Comparison of ENCODE assay signal across 20 cellular contexts in the genomic region with DNA sequence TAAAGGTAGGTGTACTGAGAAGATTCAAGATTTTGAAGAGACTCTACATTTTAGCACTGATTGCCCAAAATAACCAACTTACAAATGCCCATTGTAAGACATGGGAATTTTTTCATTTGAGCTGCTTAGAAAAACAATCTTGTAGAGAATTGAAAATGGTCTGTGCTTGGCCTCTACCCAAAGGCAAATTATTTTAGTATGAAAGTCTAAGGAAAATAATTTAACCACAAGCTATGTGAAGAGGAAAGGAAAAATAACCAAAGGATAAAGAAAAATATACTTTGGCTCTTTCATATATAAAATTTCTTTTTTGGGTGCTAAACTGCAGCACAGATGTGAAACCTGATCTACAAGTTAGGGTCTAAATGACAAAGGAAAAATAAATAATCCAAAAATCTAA. TPM values are rescaled to one million over a fixed set of nuclear protein-coding genes. Genes with fewer than 3 reads are reported as not detected.
DNase-seq lines count a peak whose midpoint lies in the region; ATAC-seq, FAIRE-seq and TF ChIP-seq lines count a peak whose summit lies in the region.
"Had no signal": no experiment of that assay in that cellular context is flagged by ENCODE, and none has a peak within 500 bp of the region (broad histone marks: within the 10 kb centered on the region; RNA-seq: fewer than 3 reads in every experiment).

No MANE protein-coding gene starts in this region.

- H2AK5ac ChIP-seq in IMR-90 (ENCODE audit: low read depth, low read length), result no peak overlapping the region

- H3K56ac ChIP-seq in IMR-90 (ENCODE audit: extremely low read depth, insufficient read depth, low read length), result no peak overlapping the region

- peak; percentile 68 for ATAC-seq in IMR-90 (ENCODE audit: low read depth)
- ATAC-seq in HG02759 (IDR thresholded peaks at IDR 0.05; ENCODE audit: unreplicated experiment), result no peak

- peak; percentile 20 for FAIRE-seq in astrocyte (lab: Jason Lieb, UNC)
- FAIRE-seq: D721Med, G401.6 had no signal

- BruUV-seq in IMR-90 (replicated peaks; lab: Mats Ljungman, UMichigan), result no TSS peak

- CTCF ChIA-PET in IMR-90 (lab: Yijun Ruan, JAX), result interaction anchor here (0.6 to 1.5 kb wide), 3 partner anchors 9 to 199 kb away, joined by 3 to 7 read pairs (median 3); no protein-coding TSS in a partner anchor

- H2AK9ac ChIP-seq in IMR-90 (replicated peaks; ENCODE audit: low read depth, low read length, poor library complexity), result no peak overlapping the region

- H3K9me3 ChIP-seq in IMR-90 (ENCODE audit: control insufficient read depth, insufficient read depth, low read length) (peaks cover 6% of the 10 kb centered on the region), astrocyte (ENCODE audit: insufficient read depth, low read depth, low read length) (no peaks in the 10 kb centered on the region), fibroblast of lung (ENCODE audit: control insufficient read depth, insufficient read depth, low read depth, low read length) (no peaks in the 10 kb centered on the region), uterus (no peaks in the 10 kb centered on the region)

- POLR2A ChIA-PET in IMR-90 (lab: Charles Lee; ENCODE audit: unreplicated experiment), result no interaction called here

- no peak overlapping the region for H2BK120ac ChIP-seq in IMR-90 (ENCODE audit: low read depth, low read length)

- no peak overlapping the region for H3K4me3 Mint-ChIP-seq in astrocyte (ENCODE audit: unreplicated experiment)
- H3K4me3 Mint-ChIP-seq: CD8-positive, alpha-beta memory T cell; H9; IgD-negative memory B cell had no signal

- H2AFZ ChIP-seq in IMR-90 (replicated peaks; ENCODE audit: low read length, poor library complexity) (no peak overlapping the region), astrocyte (ENCODE audit: low read depth, low read length) (no peak overlapping the region), fibroblast of lung (ENCODE audit: low read length) (no peak overlapping the region)

- dilution Hi-C loops in IMR-90 (cut with HindIII; ENCODE audit: low sequenced_read_pairs, unreplicated experiment), result no loop called here

- H3K4me1 Mint-ChIP-seq in astrocyte (ENCODE audit: low read depth, unreplicated experiment), result peaks cover 1% of the 10 kb centered on the region
- H3K4me1 Mint-ChIP-seq: CD8-positive, alpha-beta memory T cell; IgD-negative memory B cell had no signal

- no peaks in the 10 kb centered on the region for H3K27me3 Mint-ChIP-seq in astrocyte (ENCODE audit: low read depth, unreplicated experiment)
- H3K27me3 Mint-ChIP-seq: IgD-negative memory B cell had no signal

- no peak overlapping the region for H3K9ac ChIP-seq in IMR-90 (ENCODE audit: low read depth, low read length)
- H3K9ac ChIP-seq in astrocyte (ENCODE audit: low read length), result no peak overlapping the region
- H3K9ac ChIP-seq in fibroblast of lung (ENCODE audit: insufficient read depth, low read length), result no peak overlapping the region
- H3K9ac ChIP-seq: BLaER1 had no signal

- no peak for TF ChIP-seq RAD21 in IMR-90 (IDR thresholded peaks at IDR 0.05; ENCODE audit: low read length)

- peaks cover 16% of the 10 kb centered on the region for H3K9me3 Mint-ChIP-seq in astrocyte (ENCODE audit: unreplicated experiment)

- H4K20me1 ChIP-seq in IMR-90 (ENCODE audit: insufficient read depth, low read length) (no peaks in the 10 kb centered on the region), astrocyte (ENCODE audit: insufficient read depth, low read length) (no peaks in the 10 kb centered on the region), fibroblast of lung (ENCODE audit: control insufficient read depth, extremely low read depth, insufficient read depth, low read length) (no peaks in the 10 kb centered on the region)
- H4K20me1 ChIP-seq: BLaER1 had no signal

- H3K23ac ChIP-seq in IMR-90 (ENCODE audit: low read depth, low read length), result no peak overlapping the region

- in situ Hi-C loops in IMR-90 (cut with MboI; ENCODE audit: low sequenced_read_pairs), result loop anchor here (25.0 kb wide), 1 partner anchor 670 kb away; no protein-coding TSS in a partner anchor

- H3K4me3 ChIP-seq in IMR-90 (ENCODE audit: insufficient read depth, low read depth, low read length) (no peak overlapping the region), astrocyte (ENCODE audit: insufficient read depth, low read depth, low read length) (no peak overlapping the region), fibroblast of lung (replicated peaks in 1 of 4; ENCODE audit: control extremely low read depth in 1 of 4, insufficient read depth in 1 of 4, low read depth in 3 of 4, low read length in 4 of 4) (no peak overlapping the region), uterus (no peak overlapping the region)
- H3K4me3 ChIP-seq: BLaER1, SJCRH30 had no signal

- H3K36me3 ChIP-seq in IMR-90 (ENCODE audit: control insufficient read depth, insufficient read depth, low read length) (no peaks in the 10 kb centered on the region), astrocyte (ENCODE audit: insufficient read depth, low read length) (no peaks in the 10 kb centered on the region), fibroblast of lung (ENCODE audit: control insufficient read depth, insufficient read depth, low read length) (no peaks in the 10 kb centered on the region), uterus (no peaks in the 10 kb centered on the region)
- H3K36me3 ChIP-seq: BLaER1, SJCRH30 had no signal

- no peak overlapping the region for H2BK20ac ChIP-seq in IMR-90 (ENCODE audit: low read depth, low read length)

- H4K5ac ChIP-seq in IMR-90 (ENCODE audit: low read depth, low read length), result no peak overlapping the region

- no peak overlapping the region for H2BK15ac ChIP-seq in IMR-90 (ENCODE audit: low read depth, low read length)

- no peak overlapping the region for H3K27ac ChIP-seq in IMR-90 (ENCODE audit: insufficient read depth, low read length)
- no peak overlapping the region for H3K27ac ChIP-seq in astrocyte (ENCODE audit: low read depth, low read length)
- H3K27ac ChIP-seq in fibroblast of lung (ENCODE audit: insufficient read depth, low read length), result no peak overlapping the region
- H3K27ac ChIP-seq in uterus, result no peak overlapping the region
- H3K27ac ChIP-seq: BLaER1, SJCRH30 had no signal

- no peak overlapping the region for H3K27ac Mint-ChIP-seq in astrocyte (ENCODE audit: unreplicated experiment)
- H3K27ac Mint-ChIP-seq: CD8-positive, alpha-beta memory T cell; H9; IgD-negative memory B cell had no signal

- no peak overlapping the region for H4K91ac ChIP-seq in IMR-90 (ENCODE audit: insufficient read depth, low read depth, low read length)

- H4K8ac ChIP-seq in IMR-90 (ENCODE audit: low read depth in 2 of 2, low read length in 2 of 2), result no peak overlapping the region

- H3K4me2 ChIP-seq in IMR-90 (ENCODE audit: low read depth, low read length), result no peak overlapping the region
- H3K4me2 ChIP-seq in astrocyte (ENCODE audit: low read length), result no peak overlapping the region
- H3K4me2 ChIP-seq in fibroblast of lung (ENCODE audit: extremely low read depth, insufficient read depth, low read length), result no peak overlapping the region
- H3K4me2 ChIP-seq: BLaER1 had no signal

- H3K79me2 ChIP-seq in astrocyte (ENCODE audit: insufficient read depth, low read length), result no peaks in the 10 kb centered on the region
- no peaks in the 10 kb centered on the region for H3K79me2 ChIP-seq in fibroblast of lung (ENCODE audit: control insufficient read depth, insufficient read depth, low read length)

- H3K18ac ChIP-seq in IMR-90 (ENCODE audit: low read depth, low read length), result no peak overlapping the region

- TF ChIP-seq POLR2A in IMR-90 (IDR thresholded peaks at IDR 0.05; ENCODE audit: low read depth, low read length), result no peak
- no peak for TF ChIP-seq POLR2A in uterus (IDR thresholded peaks at IDR 0.05)

- intact Hi-C loops in IMR-90 (cut with micrococcal nuclease), result no loop called here
- intact Hi-C loops in uterus (cut with DNase I; ENCODE audit: low total_unique reads), result no loop called here

- H3K4me1 ChIP-seq in IMR-90 (ENCODE audit: control insufficient read depth, insufficient read depth, low read length) (peaks cover 9% of the 10 kb centered on the region), astrocyte (ENCODE audit: insufficient read depth, low read length) (peaks cover 13% of the 10 kb centered on the region), fibroblast of lung (ENCODE audit: control insufficient read depth, extremely low read depth, insufficient read depth, low read length) (no peaks in the 10 kb centered on the region), uterus (no peaks in the 10 kb centered on the region)
- H3K4me1 ChIP-seq: BLaER1, SJCRH30 had no signal

- no peak overlapping the region for H3K4ac ChIP-seq in IMR-90 (ENCODE audit: low read depth, low read length)

- H3K36me3 Mint-ChIP-seq in astrocyte (ENCODE audit: low read depth, unreplicated experiment), result peaks cover 8% of the 10 kb centered on the region
- H3K36me3 Mint-ChIP-seq: IgD-negative memory B cell had no signal

- peak; percentile 77 for DNase-seq in IMR-90
- DNase-seq in astrocyte (ENCODE audit: low read depth), result peak; percentile 62
- DNase-seq in fibroblast of lung (ENCODE audit: low read depth in 2 of 2), result peak; percentile 70 to 76
- peak; percentile 75 for DNase-seq in stromal cell of bone marrow (ENCODE audit: low read depth)
- DNase-seq in cerebellar nuclear complex (lab: John Stamatoyannopoulos, UW), result no peak
- no peak for DNase-seq in uterus
- no peak for DNase-seq in GM19238 (ENCODE audit: insufficient read length, low spot score)
- DNase-seq: CD8-positive, alpha-beta memory T cell; DMS79; H9; NCI-H1436 treated with DMSO at 0.1 percent for 48 hours; NCI-H2081 treated with DMSO at 0.1 percent for 48 hours; NCI-H510A; NCI-H774; SJCRH30 had no signal

- peaks cover 5% of the 10 kb centered on the region; the same call in 1 of the 2 replicates for H3K9me1 ChIP-seq in IMR-90 (ENCODE audit: insufficient read depth, low read length)

- peaks cover 4% of the 10 kb centered on the region for H3K27me3 ChIP-seq in IMR-90 (ENCODE audit: control insufficient read depth, insufficient read depth, low read length)
- H3K27me3 ChIP-seq in astrocyte (ENCODE audit: insufficient read depth, low read length), result no peaks in the 10 kb centered on the region
- H3K27me3 ChIP-seq in fibroblast of lung (ENCODE audit: control insufficient read depth, insufficient read depth, low read length), result no peaks in the 10 kb centered on the region
- H3K27me3 ChIP-seq in uterus, result no peaks in the 10 kb centered on the region
- H3K27me3 ChIP-seq: BLaER1, SJCRH30 had no signal

- no peak overlapping the region for H2BK5ac ChIP-seq in IMR-90 (ENCODE audit: low read depth, low read length, poor library complexity, severe bottlenecking)

- H3K79me1 ChIP-seq in IMR-90 (ENCODE audit: low read depth in 1 of 2, low read length in 2 of 2), result no peaks in the 10 kb centered on the region

- no peak overlapping the region for H3K14ac ChIP-seq in IMR-90 (replicated peaks; ENCODE audit: low read depth, low read length)

- no peak for TF ChIP-seq CTCF in IMR-90 (conservative IDR thresholded peaks at IDR 0.05; ENCODE audit: low read depth, low read length)
- TF ChIP-seq CTCF in astrocyte (IDR thresholded peaks at IDR 0.05; ENCODE audit: insufficient read depth, low read depth, low read length), result no peak
- TF ChIP-seq CTCF in fibroblast of lung (conservative IDR thresholded peaks at IDR 0.05 in 1 of 2, IDR thresholded peaks at IDR 0.05 in 1 of 2; ENCODE audit: low read depth in 1 of 2, low read length in 2 of 2), result no peak
- no peak for TF ChIP-seq CTCF in uterus (IDR thresholded peaks at IDR 0.05)

RNA-seq across cellular contexts. Expression of a gene that starts 54.9 kb away (rescaled TPM):
- total RNA-seq in IMR-90 (2012; rRNA removed), result 9.0 and 9.2 TPM in 2 replicates
- 7.8 and 10.1 TPM in 2 replicates for polyA plus RNA-seq in IMR-90 (2012; rRNA removed)
- 2.9 and 5.5 TPM in 2 replicates for polyA plus RNA-seq in IMR-90 (2012; cell fraction: cytosol; rRNA removed)
- polyA plus RNA-seq in IMR-90 (2012; cell fraction: nucleus; rRNA removed; ENCODE audit: low replicate concordance), result 39.5 and 39.7 TPM in 2 replicates
- 26.5 and 28.6 TPM in 2 replicates for total RNA-seq in astrocyte
- 50.7 and 63.2 TPM in 2 replicates for total RNA-seq in fibroblast of lung
- polyA plus RNA-seq in fibroblast of lung, result 8.8 and 9.6 TPM in 2 replicates
- 7.7 and 11.5 TPM in 2 replicates for polyA plus RNA-seq in fibroblast of lung (2012)
- polyA minus RNA-seq in fibroblast of lung (ENCODE audit: low replicate concordance), result 11.6 and 12.4 TPM in 2 replicates
- total RNA-seq in uterus, result 100 to 1,000 TPM in 1 of 4 donors, 10 to 100 TPM in 3; 44.3 to 169 (median 54.2) TPM
- total RNA-seq: SJCRH30 had no signal
- polyA plus RNA-seq: CD8-positive, alpha-beta memory T cell; IgD-negative memory B cell had no signal

Comparison
In these comparisons a context has a peak if more than half of its experiments do, and no peak if none do; other contexts are left out.
1. DNase-seq: peak in IMR-90 (single experiment), astrocyte (single experiment), fibroblast of lung (2 of 2) and stromal cell of bone marrow (single experiment); none in cerebellar nuclear complex (0 of 2), uterus (0 of 2) and GM19238 (single experiment).